Comparison of ENCODE assay signal across 16 cellular contexts in genomic region chr3:31624054-31624709, GRCh38.
DNase-seq lines count a peak whose midpoint lies in the region; ATAC-seq, FAIRE-seq and TF ChIP-seq lines count a peak whose summit lies in the region.
"Had no signal": no experiment of that assay in that cellular context is flagged by ENCODE, and none has a peak within 500 bp of the region (broad histone marks: within the 10 kb centered on the region; RNA-seq: fewer than 3 reads in every experiment).

No MANE protein-coding gene starts in this region.

- no peak for DNase-seq in GM12891 (ENCODE audit: insufficient read length, low spot score)
- peak; percentile 79 for DNase-seq in NCI-H526 treated with DMSO at 0.1 percent for 48 hours (lab: John Stamatoyannopoulos, UW)
- DNase-seq in Peyer's patch: no peak
- DNase-seq in HuH-7 (ENCODE audit: low spot score): no peak
- no peak for DNase-seq in NCI-H774 (lab: John Stamatoyannopoulos, UW)
- DNase-seq in cerebellum (ENCODE audit: low spot score): no peak
- DNase-seq: activated CD4-positive, alpha-beta T cell treated with anti-CD3 and anti-CD28 coated beads, Interleukin-2, amount 50 U/mL, for 48 hours; CD4-positive, alpha-beta memory T cell; cerebellar nuclear complex; DND-41; kidney; mesenchymal stem cell; SK-N-SH had no signal

- no peak overlapping the region for H3K27ac ChIP-seq in Peyer's patch

- H3K4me1 ChIP-seq in Peyer's patch: no peaks in the 10 kb centered on the region

- no peaks in the 10 kb centered on the region for H3K9me3 ChIP-seq in Peyer's patch
- H3K9me3 ChIP-seq: SK-N-SH had no signal

- peaks cover 0 to 62% (median 4%) of the 10 kb centered on the region in 3 donors for H3K36me3 ChIP-seq in Peyer's patch

- H3K27me3 ChIP-seq in Peyer's patch: no peaks in the 10 kb centered on the region

- peak; percentile 59 for FAIRE-seq in GM12891 (lab: Jason Lieb, UNC)
- FAIRE-seq: kidney, RCC 7860 had no signal

- TF ChIP-seq CTCF in Peyer's patch (IDR thresholded peaks at IDR 0.05): no peak

- no peak overlapping the region for H3K4me3 ChIP-seq in Peyer's patch

- ATAC-seq in GM19351 (IDR thresholded peaks at IDR 0.05; ENCODE audit: unreplicated experiment) (peak; percentile 49), HG02840 (IDR thresholded peaks at IDR 0.05; ENCODE audit: low FRiP score, unreplicated experiment) (peak; percentile 60)

- no peak for TF ChIP-seq POLR2A in GM12891 (IDR thresholded peaks at IDR 0.05; ENCODE audit: low read depth, low read length)
- no peak for TF ChIP-seq POLR2A in Peyer's patch (IDR thresholded peaks at IDR 0.05)

TF ChIP-seq in GM12891, 5 proteins besides CTCF, POLR2A, EP300 and RAD21:
- TF ChIP-seq PAX5 (IDR thresholded peaks at IDR 0.05; ENCODE audit: insufficient read depth, low read length, severe bottlenecking): no peak
- no peak for TF ChIP-seq TAF1 (IDR thresholded peaks at IDR 0.05; ENCODE audit: low read depth, low read length)
- no peak for TF ChIP-seq POLR2AphosphoS5 (IDR thresholded peaks at IDR 0.05; ENCODE audit: low read depth, low read length)
- TF ChIP-seq SPI1 (IDR thresholded peaks at IDR 0.05; ENCODE audit: low read depth, low read length): no peak
- TF ChIP-seq POU2F2 (IDR thresholded peaks at IDR 0.05; ENCODE audit: low read depth, low read length): peak; percentile 52; the same call in 1 of the 2 replicates
